14 cellular contexts compared by ENCODE assay signal in genomic region chr15:62938825-62939224, GRCh38.
"Had no signal": no experiment of that assay in that cellular context is flagged by ENCODE, and none has a peak within 500 bp of the region (broad histone marks: within the 10 kb centered on the region; RNA-seq: fewer than 3 reads in every experiment).

No MANE protein-coding gene starts in this region.

- H3K4me3 ChIP-seq: lower lobe of right lung, tibial nerve, vagina had no signal

- H3K36me3 ChIP-seq: lower lobe of right lung, tibial nerve, vagina had no signal

- ATAC-seq: left cardiac atrium; lower lobe of right lung; stimulated activated naive B cell treated with anti-CD40 and anti-IgM and Interleukin-4, amounts not matched to agents 10 μg/mL and 1 μg/mL and 100 μg/mL, for 72 hours had no signal

- H3K27me3 ChIP-seq: tibial nerve, vagina had no signal

- DNase-seq: activated CD4-positive, alpha-beta T cell treated with anti-CD3 and anti-CD28 coated beads, Interleukin-2, amount 10 ng/mL, durations not matched to agents 24 days and 14 days; activated CD4-positive, CD25-positive, alpha-beta regulatory T cell; activated CD8-positive, alpha-beta memory T cell treated with anti-CD3 and anti-CD28 coated beads, Interleukin-2, amount 50 U/mL, for 4 hours; activated gamma-delta T cell; activated T-cell treated with anti-CD3 and anti-CD28 coated beads, Interleukin-2, amount 50 U/mL, for 72 hours; endodermal cell; foreskin fibroblast; left cardiac atrium; lower lobe of right lung; stimulated activated naive B cell treated with anti-CD40 and anti-IgM and Interleukin-4, amounts not matched to agents 10 μg/mL and 1 μg/mL and 100 μg/mL, for 72 hours; T-helper 9 cell had no signal

- H3K27ac ChIP-seq: epithelial cell of prostate, lower lobe of right lung, tibial nerve had no signal

- H3K9me3 ChIP-seq: lower lobe of right lung, tibial nerve, vagina had no signal
